Comparison of ENCODE assay signal across 1 cellular context in the genomic region with DNA sequence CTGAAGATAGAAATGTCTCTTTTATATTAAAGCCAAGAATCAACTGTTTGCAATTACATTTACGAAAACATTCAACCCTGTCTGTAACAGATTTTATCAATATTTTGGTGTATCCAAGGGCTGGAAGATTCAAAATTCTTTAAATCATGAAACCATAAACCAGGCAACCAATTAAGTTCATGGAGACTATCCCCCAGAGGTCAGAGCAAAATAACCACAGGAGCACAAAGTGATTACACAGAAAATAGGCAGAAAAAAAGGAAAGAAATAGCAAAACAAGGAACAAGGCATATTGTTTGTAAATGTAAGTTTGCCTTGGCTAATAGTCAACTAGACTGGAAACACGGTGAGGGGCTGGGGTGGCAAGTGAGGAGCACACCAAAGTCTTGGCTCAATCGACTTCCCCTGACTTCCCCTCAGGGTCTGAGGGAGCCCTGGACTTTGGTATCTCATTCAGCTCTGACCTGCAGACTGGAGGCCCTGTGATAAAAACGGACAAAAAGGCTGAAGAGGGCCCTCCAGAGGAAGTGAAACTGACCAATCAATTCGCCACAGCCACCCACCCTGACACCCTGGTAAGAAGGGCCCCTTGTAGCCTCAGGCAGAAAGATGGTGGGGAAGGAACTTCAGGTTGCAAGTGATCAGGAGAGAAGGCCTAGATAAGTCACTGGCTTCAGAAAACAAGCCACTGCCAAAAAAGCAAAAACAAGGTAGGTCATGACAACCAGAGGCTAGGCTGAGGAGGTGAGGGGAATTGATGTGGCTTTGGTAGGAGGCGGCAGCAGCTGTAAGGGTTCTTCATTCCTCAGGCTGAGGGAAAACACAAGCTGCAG.
A peak's percentile ranks its signal among the peaks of the same experiment; 100 is the strongest.
TF ChIP-seq lines count a peak whose summit lies in the region.

No MANE protein-coding gene starts in this region.

TF ChIP-seq in GM12878, 131 proteins besides CTCF, POLR2A, EP300 and RAD21 (continued from another document):
- TF ChIP-seq, protein P1, sequence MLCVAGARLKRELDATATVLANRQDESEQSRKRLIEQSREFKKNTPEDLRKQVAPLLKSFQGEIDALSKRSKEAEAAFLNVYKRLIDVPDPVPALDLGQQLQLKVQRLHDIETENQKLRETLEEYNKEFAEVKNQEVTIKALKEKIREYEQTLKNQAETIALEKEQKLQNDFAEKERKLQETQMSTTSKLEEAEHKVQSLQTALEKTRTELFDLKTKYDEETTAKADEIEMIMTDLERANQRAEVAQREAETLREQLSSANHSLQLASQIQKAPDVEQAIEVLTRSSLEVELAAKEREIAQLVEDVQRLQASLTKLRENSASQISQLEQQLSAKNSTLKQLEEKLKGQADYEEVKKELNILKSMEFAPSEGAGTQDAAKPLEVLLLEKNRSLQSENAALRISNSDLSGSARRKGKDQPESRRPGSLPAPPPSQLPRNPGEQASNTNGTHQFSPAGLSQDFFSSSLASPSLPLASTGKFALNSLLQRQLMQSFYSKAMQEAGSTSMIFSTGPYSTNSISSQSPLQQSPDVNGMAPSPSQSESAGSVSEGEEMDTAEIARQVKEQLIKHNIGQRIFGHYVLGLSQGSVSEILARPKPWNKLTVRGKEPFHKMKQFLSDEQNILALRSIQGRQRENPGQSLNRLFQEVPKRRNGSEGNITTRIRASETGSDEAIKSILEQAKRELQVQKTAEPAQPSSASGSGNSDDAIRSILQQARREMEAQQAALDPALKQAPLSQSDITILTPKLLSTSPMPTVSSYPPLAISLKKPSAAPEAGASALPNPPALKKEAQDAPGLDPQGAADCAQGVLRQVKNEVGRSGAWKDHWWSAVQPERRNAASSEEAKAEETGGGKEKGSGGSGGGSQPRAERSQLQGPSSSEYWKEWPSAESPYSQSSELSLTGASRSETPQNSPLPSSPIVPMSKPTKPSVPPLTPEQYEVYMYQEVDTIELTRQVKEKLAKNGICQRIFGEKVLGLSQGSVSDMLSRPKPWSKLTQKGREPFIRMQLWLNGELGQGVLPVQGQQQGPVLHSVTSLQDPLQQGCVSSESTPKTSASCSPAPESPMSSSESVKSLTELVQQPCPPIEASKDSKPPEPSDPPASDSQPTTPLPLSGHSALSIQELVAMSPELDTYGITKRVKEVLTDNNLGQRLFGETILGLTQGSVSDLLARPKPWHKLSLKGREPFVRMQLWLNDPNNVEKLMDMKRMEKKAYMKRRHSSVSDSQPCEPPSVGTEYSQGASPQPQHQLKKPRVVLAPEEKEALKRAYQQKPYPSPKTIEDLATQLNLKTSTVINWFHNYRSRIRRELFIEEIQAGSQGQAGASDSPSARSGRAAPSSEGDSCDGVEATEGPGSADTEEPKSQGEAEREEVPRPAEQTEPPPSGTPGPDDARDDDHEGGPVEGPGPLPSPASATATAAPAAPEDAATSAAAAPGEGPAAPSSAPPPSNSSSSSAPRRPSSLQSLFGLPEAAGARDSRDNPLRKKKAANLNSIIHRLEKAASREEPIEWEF (IDR thresholded peaks at IDR 0.05; ENCODE audit: insufficient replicate concordance, low read depth, low read length), result no peak
- TF ChIP-seq HCFC1 (IDR thresholded peaks at IDR 0.05; ENCODE audit: low read length) (no peak), TAF1 (IDR thresholded peaks at IDR 0.05; ENCODE audit: borderline replicate concordance, low read depth, low read length) (0 out of 2 replicates have a peak, but pooled peaks have one; percentile 65), IKZF1 (conservative IDR thresholded peaks at IDR 0.05) (peak; percentile 74), ATF7 (IDR thresholded peaks at IDR 0.05; ENCODE audit: low read depth) (peak; percentile 39; the same call in 1 of the 2 replicates), SUPT20H (IDR thresholded peaks at IDR 0.05; ENCODE audit: borderline replicate concordance, control insufficient read depth, low read depth, low read length) (no peak), SREBF2 (IDR thresholded peaks at IDR 0.05; ENCODE audit: low read length) (no peak), BCL11A (IDR thresholded peaks at IDR 0.05; ENCODE audit: low read depth, low read length) (peak; percentile 86), ZNF384 (IDR thresholded peaks at IDR 0.05; ENCODE audit: borderline replicate concordance, low read depth, low read length) (no peak), NR2F1 (conservative IDR thresholded peaks at IDR 0.05) (peak; percentile 63), SMAD5 (IDR thresholded peaks at IDR 0.05; ENCODE audit: low read depth) (no peak), SP1 (IDR thresholded peaks at IDR 0.05; ENCODE audit: low read depth, low read length) (peak; percentile 44), CBX5 (IDR thresholded peaks at IDR 0.05; ENCODE audit: low read depth) (0 out of 2 replicates have a peak, but pooled peaks have one; percentile 53), ZSCAN29 (IDR thresholded peaks at IDR 0.05) (no peak), TBL1XR1 (IDR thresholded peaks at IDR 0.05; ENCODE audit: low read depth, low read length) (peak; percentile 81; the same call in 1 of the 2 replicates), MXI1 (IDR thresholded peaks at IDR 0.05; ENCODE audit: low read depth, low read length) (peak; percentile 66; the same call in 1 of the 2 replicates), SMC3 (IDR thresholded peaks at IDR 0.05; ENCODE audit: borderline replicate concordance, low read length) (peak; percentile 34; the same call in 1 of the 2 replicates), MYB (IDR thresholded peaks at IDR 0.05; ENCODE audit: borderline replicate concordance, low read depth, low read length) (0 out of 2 replicates have a peak, but pooled peaks have one; percentile 43), CREM (IDR thresholded peaks at IDR 0.05; ENCODE audit: low read depth) (peak; percentile 80), IRF4 (IDR thresholded peaks at IDR 0.05; ENCODE audit: low read depth, low read length) (peak; percentile 89), SPI1 (IDR thresholded peaks at IDR 0.05; ENCODE audit: borderline replicate concordance, insufficient read depth, low read depth, low read length) (peak; percentile 99), HDAC6 (IDR thresholded peaks at IDR 0.05; ENCODE audit: unreplicated experiment) (no peak)
- TF ChIP-seq, protein P2, sequence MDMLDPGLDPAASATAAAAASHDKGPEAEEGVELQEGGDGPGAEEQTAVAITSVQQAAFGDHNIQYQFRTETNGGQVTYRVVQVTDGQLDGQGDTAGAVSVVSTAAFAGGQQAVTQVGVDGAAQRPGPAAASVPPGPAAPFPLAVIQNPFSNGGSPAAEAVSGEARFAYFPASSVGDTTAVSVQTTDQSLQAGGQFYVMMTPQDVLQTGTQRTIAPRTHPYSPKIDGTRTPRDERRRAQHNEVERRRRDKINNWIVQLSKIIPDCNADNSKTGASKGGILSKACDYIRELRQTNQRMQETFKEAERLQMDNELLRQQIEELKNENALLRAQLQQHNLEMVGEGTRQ (IDR thresholded peaks at IDR 0.05; ENCODE audit: borderline replicate concordance, low read depth, low read length), result peak; percentile 19; the same call in 1 of the 2 replicates
- TF ChIP-seq, protein P3, sequence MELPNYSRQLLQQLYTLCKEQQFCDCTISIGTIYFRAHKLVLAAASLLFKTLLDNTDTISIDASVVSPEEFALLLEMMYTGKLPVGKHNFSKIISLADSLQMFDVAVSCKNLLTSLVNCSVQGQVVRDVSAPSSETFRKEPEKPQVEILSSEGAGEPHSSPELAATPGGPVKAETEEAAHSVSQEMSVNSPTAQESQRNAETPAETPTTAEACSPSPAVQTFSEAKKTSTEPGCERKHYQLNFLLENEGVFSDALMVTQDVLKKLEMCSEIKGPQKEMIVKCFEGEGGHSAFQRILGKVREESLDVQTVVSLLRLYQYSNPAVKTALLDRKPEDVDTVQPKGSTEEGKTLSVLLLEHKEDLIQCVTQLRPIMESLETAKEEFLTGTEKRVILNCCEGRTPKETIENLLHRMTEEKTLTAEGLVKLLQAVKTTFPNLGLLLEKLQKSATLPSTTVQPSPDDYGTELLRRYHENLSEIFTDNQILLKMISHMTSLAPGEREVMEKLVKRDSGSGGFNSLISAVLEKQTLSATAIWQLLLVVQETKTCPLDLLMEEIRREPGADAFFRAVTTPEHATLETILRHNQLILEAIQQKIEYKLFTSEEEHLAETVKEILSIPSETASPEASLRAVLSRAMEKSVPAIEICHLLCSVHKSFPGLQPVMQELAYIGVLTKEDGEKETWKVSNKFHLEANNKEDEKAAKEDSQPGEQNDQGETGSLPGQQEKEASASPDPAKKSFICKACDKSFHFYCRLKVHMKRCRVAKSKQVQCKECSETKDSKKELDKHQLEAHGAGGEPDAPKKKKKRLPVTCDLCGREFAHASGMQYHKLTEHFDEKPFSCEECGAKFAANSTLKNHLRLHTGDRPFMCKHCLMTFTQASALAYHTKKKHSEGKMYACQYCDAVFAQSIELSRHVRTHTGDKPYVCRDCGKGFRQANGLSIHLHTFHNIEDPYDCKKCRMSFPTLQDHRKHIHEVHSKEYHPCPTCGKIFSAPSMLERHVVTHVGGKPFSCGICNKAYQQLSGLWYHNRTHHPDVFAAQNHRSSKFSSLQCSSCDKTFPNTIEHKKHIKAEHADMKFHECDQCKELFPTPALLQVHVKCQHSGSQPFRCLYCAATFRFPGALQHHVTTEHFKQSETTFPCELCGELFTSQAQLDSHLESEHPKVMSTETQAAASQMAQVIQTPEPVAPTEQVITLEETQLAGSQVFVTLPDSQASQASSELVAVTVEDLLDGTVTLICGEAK (IDR thresholded peaks at IDR 0.05; ENCODE audit: borderline replicate concordance), result peak; percentile 11; the same call in 1 of the 2 replicates
- TF ChIP-seq, protein P4, sequence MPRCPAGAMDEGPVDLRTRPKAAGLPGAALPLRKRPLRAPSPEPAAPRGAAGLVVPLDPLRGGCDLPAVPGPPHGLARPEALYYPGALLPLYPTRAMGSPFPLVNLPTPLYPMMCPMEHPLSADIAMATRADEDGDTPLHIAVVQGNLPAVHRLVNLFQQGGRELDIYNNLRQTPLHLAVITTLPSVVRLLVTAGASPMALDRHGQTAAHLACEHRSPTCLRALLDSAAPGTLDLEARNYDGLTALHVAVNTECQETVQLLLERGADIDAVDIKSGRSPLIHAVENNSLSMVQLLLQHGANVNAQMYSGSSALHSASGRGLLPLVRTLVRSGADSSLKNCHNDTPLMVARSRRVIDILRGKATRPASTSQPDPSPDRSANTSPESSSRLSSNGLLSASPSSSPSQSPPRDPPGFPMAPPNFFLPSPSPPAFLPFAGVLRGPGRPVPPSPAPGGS (IDR thresholded peaks at IDR 0.05; ENCODE audit: borderline replicate concordance, insufficient read depth, low read depth, low read length, poor library complexity, severe bottlenecking), result peak; percentile 40
- TF ChIP-seq, protein P5, sequence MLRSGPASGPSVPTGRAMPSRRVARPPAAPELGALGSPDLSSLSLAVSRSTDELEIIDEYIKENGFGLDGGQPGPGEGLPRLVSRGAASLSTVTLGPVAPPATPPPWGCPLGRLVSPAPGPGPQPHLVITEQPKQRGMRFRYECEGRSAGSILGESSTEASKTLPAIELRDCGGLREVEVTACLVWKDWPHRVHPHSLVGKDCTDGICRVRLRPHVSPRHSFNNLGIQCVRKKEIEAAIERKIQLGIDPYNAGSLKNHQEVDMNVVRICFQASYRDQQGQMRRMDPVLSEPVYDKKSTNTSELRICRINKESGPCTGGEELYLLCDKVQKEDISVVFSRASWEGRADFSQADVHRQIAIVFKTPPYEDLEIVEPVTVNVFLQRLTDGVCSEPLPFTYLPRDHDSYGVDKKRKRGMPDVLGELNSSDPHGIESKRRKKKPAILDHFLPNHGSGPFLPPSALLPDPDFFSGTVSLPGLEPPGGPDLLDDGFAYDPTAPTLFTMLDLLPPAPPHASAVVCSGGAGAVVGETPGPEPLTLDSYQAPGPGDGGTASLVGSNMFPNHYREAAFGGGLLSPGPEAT (IDR thresholded peaks at IDR 0.05; ENCODE audit: low read depth), result peak; percentile 62; the same call in 1 of the 2 replicates
- TF ChIP-seq, protein P6, sequence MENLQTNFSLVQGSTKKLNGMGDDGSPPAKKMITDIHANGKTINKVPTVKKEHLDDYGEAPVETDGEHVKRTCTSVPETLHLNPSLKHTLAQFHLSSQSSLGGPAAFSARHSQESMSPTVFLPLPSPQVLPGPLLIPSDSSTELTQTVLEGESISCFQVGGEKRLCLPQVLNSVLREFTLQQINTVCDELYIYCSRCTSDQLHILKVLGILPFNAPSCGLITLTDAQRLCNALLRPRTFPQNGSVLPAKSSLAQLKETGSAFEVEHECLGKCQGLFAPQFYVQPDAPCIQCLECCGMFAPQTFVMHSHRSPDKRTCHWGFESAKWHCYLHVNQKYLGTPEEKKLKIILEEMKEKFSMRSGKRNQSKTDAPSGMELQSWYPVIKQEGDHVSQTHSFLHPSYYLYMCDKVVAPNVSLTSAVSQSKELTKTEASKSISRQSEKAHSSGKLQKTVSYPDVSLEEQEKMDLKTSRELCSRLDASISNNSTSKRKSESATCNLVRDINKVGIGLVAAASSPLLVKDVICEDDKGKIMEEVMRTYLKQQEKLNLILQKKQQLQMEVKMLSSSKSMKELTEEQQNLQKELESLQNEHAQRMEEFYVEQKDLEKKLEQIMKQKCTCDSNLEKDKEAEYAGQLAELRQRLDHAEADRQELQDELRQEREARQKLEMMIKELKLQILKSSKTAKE (IDR thresholded peaks at IDR 0.05; ENCODE audit: low read depth, poor library complexity, severe bottlenecking), result peak; percentile 79
